ENCODE assay signal across 23 cellular contexts in genomic region chr6:148217921-148218320, GRCh38.
DNase-seq lines count a peak whose midpoint lies in the region; ATAC-seq and TF ChIP-seq lines count a peak whose summit lies in the region.
"Had no signal": no experiment of that assay in that cellular context is flagged by ENCODE, and none has a peak within 500 bp of the region (broad histone marks: within the 10 kb centered on the region; RNA-seq: fewer than 3 reads in every experiment).

No MANE protein-coding gene starts in this region.

- intact Hi-C loops in left ventricle myocardium superior (cut with micrococcal nuclease) = no loop called here
- intact Hi-C loops in right cardiac atrium (cut with DNase I) = no loop called here
- intact Hi-C loops in posterior vena cava (cut with DNase I) = no loop called here

- no peaks in the 10 kb centered on the region for H3K36me3 ChIP-seq in lung (ENCODE audit: control insufficient read depth in 2 of 2, insufficient read depth in 2 of 2, low read length in 2 of 2)

- H3K4me3 ChIP-seq in right cardiac atrium (ENCODE audit: low read length) (no peak overlapping the region), lung (no peak overlapping the region)
- H3K4me3 ChIP-seq: hepatocyte had no signal

- no peaks in the 10 kb centered on the region for H3K4me1 ChIP-seq in right cardiac atrium (ENCODE audit: control insufficient read depth, insufficient read depth, low read length)
- H3K4me1 ChIP-seq in lung (ENCODE audit: control insufficient read depth in 2 of 2, insufficient read depth in 2 of 2, low read length in 2 of 2) = no peaks in the 10 kb centered on the region

- H3K9me3 ChIP-seq in right cardiac atrium (ENCODE audit: control insufficient read depth, low read length) (no peaks in the 10 kb centered on the region), lung (ENCODE audit: control insufficient read depth in 2 of 2, insufficient read depth in 1 of 2, low read length in 1 of 2) (no peaks in the 10 kb centered on the region)

- ATAC-seq in left ventricle myocardium superior (peak; percentile 21), right cardiac atrium (no peak), lung (ENCODE audit: insufficient read depth, low FRiP score) (no peak)
- ATAC-seq: activated CD8-positive, alpha-beta T cell treated with anti-CD3 and anti-CD28 coated beads for 36 hours; left colon; naive thymus-derived CD8-positive, alpha-beta T cell had no signal

- TF ChIP-seq CTCF in lung (IDR thresholded peaks at IDR 0.05; ENCODE audit: control extremely low read depth, extremely low read depth) = no peak

- WGBS in right cardiac atrium = 66% methylated on average over 3 of the region's 3 CpGs
- 32 to 43% methylated on average over 3 of the region's 3 CpGs for WGBS in lung, 2 donors

- DNase-seq in left ventricle myocardium superior = no peak
- no peak for DNase-seq in right cardiac atrium
- DNase-seq in lung (ENCODE audit: low spot score) = peak; percentile 31
- no peak for DNase-seq in mesenteric fat pad (ENCODE audit: low spot score)
- no peak for DNase-seq in H4 (ENCODE audit: low spot score)
- DNase-seq in posterior vena cava (ENCODE audit: low spot score) = no peak
- DNase-seq: activated CD4-positive, alpha-beta T cell treated with anti-CD3 and anti-CD28 coated beads for 1 hour; activated CD8-positive, alpha-beta T cell treated with anti-CD3 and anti-CD28 coated beads for 36 hours; activated effector memory CD4-positive, alpha-beta T cell treated with Interleukin-2 at 50 U/mL for 16 hours; activated naive CD8-positive, alpha-beta T cell treated with anti-CD3 and anti-CD28 coated beads, Interleukin-2, amount 10 ng/mL, durations not matched to agents 7 days and 5 days; cerebellar nuclear complex; effector CD4-positive, alpha-beta T cell; left colon; naive thymus-derived CD8-positive, alpha-beta T cell; NCI-H1105; NCI-H1930; NCI-H748 treated with DMSO at 0.1 percent for 48 hours; RPMI8226; stimulated activated CD4-positive, alpha-beta T cell treated with anti-CD3 and anti-CD28 coated beads, Interleukin-2, amount 100 ng/mL, for 48 hours had no signal

- H3K27ac ChIP-seq in right cardiac atrium (ENCODE audit: low read length) (no peak overlapping the region), angular gyrus (ENCODE audit: low read depth, low read length) (peak overlapping the region; percentile 9), lung (ENCODE audit: low read depth in 1 of 2, low read length in 1 of 2) (no peak overlapping the region)
- H3K27ac ChIP-seq: C4-2B, epithelial cell of prostate, hepatocyte had no signal

- H3K27me3 ChIP-seq in right cardiac atrium (ENCODE audit: control insufficient read depth, insufficient read depth) (no peaks in the 10 kb centered on the region), lung (ENCODE audit: control insufficient read depth, insufficient read depth) (no peaks in the 10 kb centered on the region)
- H3K27me3 ChIP-seq: hepatocyte had no signal
